Comparison of ENCODE assay signal across 1 cellular context in genomic region chr4:156800463-156800862, GRCh38.
TF ChIP-seq lines count a peak whose summit lies in the region.

No MANE protein-coding gene starts in this region.

TF ChIP-seq in HCT116, 20 proteins besides CTCF, POLR2A, EP300 and RAD21 (continued from another document):
- TF ChIP-seq, protein P1, sequence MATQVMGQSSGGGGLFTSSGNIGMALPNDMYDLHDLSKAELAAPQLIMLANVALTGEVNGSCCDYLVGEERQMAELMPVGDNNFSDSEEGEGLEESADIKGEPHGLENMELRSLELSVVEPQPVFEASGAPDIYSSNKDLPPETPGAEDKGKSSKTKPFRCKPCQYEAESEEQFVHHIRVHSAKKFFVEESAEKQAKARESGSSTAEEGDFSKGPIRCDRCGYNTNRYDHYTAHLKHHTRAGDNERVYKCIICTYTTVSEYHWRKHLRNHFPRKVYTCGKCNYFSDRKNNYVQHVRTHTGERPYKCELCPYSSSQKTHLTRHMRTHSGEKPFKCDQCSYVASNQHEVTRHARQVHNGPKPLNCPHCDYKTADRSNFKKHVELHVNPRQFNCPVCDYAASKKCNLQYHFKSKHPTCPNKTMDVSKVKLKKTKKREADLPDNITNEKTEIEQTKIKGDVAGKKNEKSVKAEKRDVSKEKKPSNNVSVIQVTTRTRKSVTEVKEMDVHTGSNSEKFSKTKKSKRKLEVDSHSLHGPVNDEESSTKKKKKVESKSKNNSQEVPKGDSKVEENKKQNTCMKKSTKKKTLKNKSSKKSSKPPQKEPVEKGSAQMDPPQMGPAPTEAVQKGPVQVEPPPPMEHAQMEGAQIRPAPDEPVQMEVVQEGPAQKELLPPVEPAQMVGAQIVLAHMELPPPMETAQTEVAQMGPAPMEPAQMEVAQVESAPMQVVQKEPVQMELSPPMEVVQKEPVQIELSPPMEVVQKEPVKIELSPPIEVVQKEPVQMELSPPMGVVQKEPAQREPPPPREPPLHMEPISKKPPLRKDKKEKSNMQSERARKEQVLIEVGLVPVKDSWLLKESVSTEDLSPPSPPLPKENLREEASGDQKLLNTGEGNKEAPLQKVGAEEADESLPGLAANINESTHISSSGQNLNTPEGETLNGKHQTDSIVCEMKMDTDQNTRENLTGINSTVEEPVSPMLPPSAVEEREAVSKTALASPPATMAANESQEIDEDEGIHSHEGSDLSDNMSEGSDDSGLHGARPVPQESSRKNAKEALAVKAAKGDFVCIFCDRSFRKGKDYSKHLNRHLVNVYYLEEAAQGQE (IDR thresholded peaks at IDR 0.05; ENCODE audit: low read depth): no peak
- TF ChIP-seq EZH2 (IDR thresholded peaks at IDR 0.05): no peak
- no peak for TF ChIP-seq EZH2phosphoT487 (IDR thresholded peaks at IDR 0.05; ENCODE audit: borderline replicate concordance)
- TF ChIP-seq SRF (IDR thresholded peaks at IDR 0.05; ENCODE audit: low read depth): no peak
- no peak for TF ChIP-seq MAX (IDR thresholded peaks at IDR 0.05)
- no peak for TF ChIP-seq YY1 (IDR thresholded peaks at IDR 0.05; ENCODE audit: extremely low read depth, insufficient replicate concordance, low read depth, low read length)
- no peak for TF ChIP-seq EGR1 (IDR thresholded peaks at IDR 0.05; ENCODE audit: low read depth)
- TF ChIP-seq JUND (IDR thresholded peaks at IDR 0.05): no peak
- TF ChIP-seq CBX3 (IDR thresholded peaks at IDR 0.05; ENCODE audit: low read depth): no peak
- TF ChIP-seq ATF3 (IDR thresholded peaks at IDR 0.05): no peak
- TF ChIP-seq, protein P2, sequence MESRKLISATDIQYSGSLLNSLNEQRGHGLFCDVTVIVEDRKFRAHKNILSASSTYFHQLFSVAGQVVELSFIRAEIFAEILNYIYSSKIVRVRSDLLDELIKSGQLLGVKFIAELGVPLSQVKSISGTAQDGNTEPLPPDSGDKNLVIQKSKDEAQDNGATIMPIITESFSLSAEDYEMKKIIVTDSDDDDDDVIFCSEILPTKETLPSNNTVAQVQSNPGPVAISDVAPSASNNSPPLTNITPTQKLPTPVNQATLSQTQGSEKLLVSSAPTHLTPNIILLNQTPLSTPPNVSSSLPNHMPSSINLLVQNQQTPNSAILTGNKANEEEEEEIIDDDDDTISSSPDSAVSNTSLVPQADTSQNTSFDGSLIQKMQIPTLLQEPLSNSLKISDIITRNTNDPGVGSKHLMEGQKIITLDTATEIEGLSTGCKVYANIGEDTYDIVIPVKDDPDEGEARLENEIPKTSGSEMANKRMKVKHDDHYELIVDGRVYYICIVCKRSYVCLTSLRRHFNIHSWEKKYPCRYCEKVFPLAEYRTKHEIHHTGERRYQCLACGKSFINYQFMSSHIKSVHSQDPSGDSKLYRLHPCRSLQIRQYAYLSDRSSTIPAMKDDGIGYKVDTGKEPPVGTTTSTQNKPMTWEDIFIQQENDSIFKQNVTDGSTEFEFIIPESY (IDR thresholded peaks at IDR 0.05; ENCODE audit: extremely low read depth, insufficient replicate concordance, low read length): no peak
- TF ChIP-seq FOSL1 (IDR thresholded peaks at IDR 0.05; ENCODE audit: low read depth): no peak
- no peak for TF ChIP-seq ZNF274 (IDR thresholded peaks at IDR 0.05; ENCODE audit: low read depth, low read length)
